In the genomic region with DNA sequence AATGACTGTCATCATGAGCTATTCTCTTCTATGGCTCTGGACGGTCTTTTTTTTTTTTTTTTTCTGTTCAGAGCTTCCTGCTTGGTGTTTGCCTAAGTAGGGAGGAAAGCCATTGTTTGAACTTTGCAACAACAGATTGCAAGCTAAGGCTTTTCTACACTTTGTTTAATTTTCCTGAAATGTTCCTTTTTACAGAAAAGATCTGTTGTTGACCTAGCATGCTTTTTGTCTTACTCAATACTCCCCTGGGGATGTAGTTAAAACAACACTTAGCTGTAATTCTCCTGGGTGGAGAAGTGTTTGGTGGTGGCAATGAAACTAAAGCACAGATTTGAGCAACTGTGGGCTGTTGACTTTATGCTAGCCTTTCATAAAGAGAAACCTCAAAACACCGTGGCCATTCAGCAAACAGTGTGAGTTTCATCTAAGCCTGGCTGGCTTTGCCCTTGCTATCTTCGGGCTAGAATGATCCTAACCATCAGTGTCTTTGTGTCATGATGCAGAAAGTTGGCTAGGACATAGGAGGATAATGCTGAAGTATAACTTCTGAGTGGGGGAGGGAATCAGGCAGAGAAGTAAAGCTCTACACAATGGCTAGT, we compare ENCODE assay signal across 8 cellular contexts.
DNase-seq lines count a peak whose midpoint lies in the region; ATAC-seq, FAIRE-seq and TF ChIP-seq lines count a peak whose summit lies in the region.

No MANE protein-coding gene starts in this region.

- H3K9me3 ChIP-seq in HepG2 (ENCODE audit: low read length) (no peaks in the 10 kb centered on the region), T-helper 17 cell (ENCODE audit: control insufficient read depth, low read length, poor library complexity, severe bottlenecking) (no peaks in the 10 kb centered on the region)

- H3K36me3 Mint-ChIP-seq in WTC11: no peaks in the 10 kb centered on the region
- peaks cover 6% of the 10 kb centered on the region for H3K36me3 Mint-ChIP-seq in T-helper 17 cell (ENCODE audit: low read depth)

- no peak overlapping the region for H3K9ac ChIP-seq in HepG2 (ENCODE audit: insufficient read depth, low read depth, low read length)

- FAIRE-seq in HepG2 (lab: Jason Lieb, UNC): peak; percentile 94

- TF ChIP-seq CTCF in AG10803 (conservative IDR thresholded peaks at IDR 0.05; ENCODE audit: low read length) (no peak), WTC11 (IDR thresholded peaks at IDR 0.05) (no peak), HepG2 (CRISPR knock-in tag; IDR thresholded peaks at IDR 0.05) (no peak)

- no peak overlapping the region for H3K4me3 Mint-ChIP-seq in WTC11
- H3K4me3 Mint-ChIP-seq in T-helper 17 cell: no peak overlapping the region

- no peaks in the 10 kb centered on the region for H3K9me3 Mint-ChIP-seq in WTC11

- CTCF ChIA-PET in WTC11 (lab: Charles Lee) (interaction anchor here (0.8 to 1.5 kb wide), 4 partner anchors 15 to 263 kb away, joined by 3 to 4 read pairs (median 3); no protein-coding TSS in a partner anchor), HepG2 (lab: Yijun Ruan, JAX; ENCODE audit: low intra/inter-chr PET ratio, low total read pairs) (no interaction called here)

- ATAC-seq in GM18909 (IDR thresholded peaks at IDR 0.05; ENCODE audit: poor library complexity, unreplicated experiment): peak; percentile 89
- ATAC-seq in HG03097 (IDR thresholded peaks at IDR 0.05; ENCODE audit: low FRiP score, unreplicated experiment): peak; percentile 78
- ATAC-seq in WTC11: peak; percentile 39
- peak; percentile 96 for ATAC-seq in HepG2
- no peak for ATAC-seq in T-helper 17 cell

- TF ChIP-seq EP300 in HepG2 (IDR thresholded peaks at IDR 0.05; ENCODE audit: low read depth in 2 of 2, low read length in 2 of 2) (peak; percentile 31 to 75; a peak in 2 of 4 replicates), HepG2 (CRISPR knock-in tag; IDR thresholded peaks at IDR 0.05; ENCODE audit: borderline replicate concordance) (peak; percentile 47; the same call in 1 of the 2 replicates)

- TF ChIP-seq POLR2A in HepG2 (IDR thresholded peaks at IDR 0.05; ENCODE audit: insufficient read depth in 1 of 2, low read depth in 2 of 2, low read length in 2 of 2): no peak

- no peaks in the 10 kb centered on the region for H4K20me1 ChIP-seq in HepG2 (ENCODE audit: insufficient read depth, low read length)

- H3K4me1 ChIP-seq in HepG2 (ENCODE audit: insufficient read depth, low read length): peaks cover 31% of the 10 kb centered on the region

- in situ Hi-C loops in HepG2 (cut with HindIII; ENCODE audit: extremely low pct_ligation_motif_present, low pct_unique_long_range_greater_than_20kb): no loop called here

- no peaks in the 10 kb centered on the region for H3K27me3 ChIP-seq in HepG2 (ENCODE audit: control insufficient read depth in 1 of 2, insufficient read depth in 2 of 2, low read length in 2 of 2)

- peak overlapping the region; percentile 44 for H3K27ac ChIP-seq in HepG2 (ENCODE audit: extremely low read length, insufficient read depth, low read length)

- POLR2A ChIA-PET in WTC11 (lab: Charles Lee) (interaction anchor here (0.6 to 0.7 kb wide), 3 partner anchors 56 to 68 kb away, joined by 3 to 4 read pairs (median 4); no protein-coding TSS in a partner anchor), HepG2 (lab: Yijun Ruan, JAX) (interaction anchor here (1.0 to 1.3 kb wide), 2 partner anchors 113 to 114 kb away, joined by 4 read pairs; a partner anchor contains a TSS)

- H2AFZ ChIP-seq in HepG2 (ENCODE audit: low read length): no peak overlapping the region

- BruUV-seq in HepG2 (replicated peaks; lab: Mats Ljungman, UMichigan): no TSS peak

- peak overlapping the region; percentile 51 for H3K4me2 ChIP-seq in HepG2 (ENCODE audit: low read depth, low read length)

- no peak overlapping the region; the same call in 1 of the 2 replicates for H3K27ac Mint-ChIP-seq in WTC11
- H3K27ac Mint-ChIP-seq in T-helper 17 cell: no peak overlapping the region

- H3K4me1 Mint-ChIP-seq in WTC11 (peaks cover 23% of the 10 kb centered on the region), T-helper 17 cell (peaks cover 28% of the 10 kb centered on the region)

- WGBS in HepG2 (ENCODE audit: low lambda C conversion rate): 0% methylated on average over 3 of the region's 3 CpGs

- no peaks in the 10 kb centered on the region for H3K79me2 ChIP-seq in HepG2 (ENCODE audit: insufficient read depth, low read length)

- H3K36me3 ChIP-seq in HepG2 (replicated peaks in 1 of 2; ENCODE audit: control insufficient read depth in 1 of 2, insufficient read depth in 2 of 2, low read length in 2 of 2): no peaks in the 10 kb centered on the region

- DNase-seq in AG10803 (ENCODE audit: low read depth) (peak; percentile 82), WTC11 (ENCODE audit: low spot score) (no peak), HepG2 (ENCODE audit: low spot score) (peak; percentile 88), T-helper 17 cell (no peak), cerebellum (ENCODE audit: low spot score) (no peak), NCI-H524 treated with DMSO at 0.1 percent for 48 hours (lab: John Stamatoyannopoulos, UW) (no peak)

- intact Hi-C loops in HepG2 (cut with micrococcal nuclease; ENCODE audit: unreplicated experiment): loop anchor here (5.0 kb wide), 1 partner anchor 115 kb away; a partner anchor contains a TSS

- TF ChIP-seq RAD21 in HepG2 (CRISPR knock-in tag; IDR thresholded peaks at IDR 0.05): no peak

- H3K27me3 Mint-ChIP-seq in WTC11 (ENCODE audit: low read depth) (peaks cover 3% of the 10 kb centered on the region; the same call in 1 of the 2 replicates), T-helper 17 cell (peaks cover 14% of the 10 kb centered on the region)

- no peak overlapping the region for H3K4me3 ChIP-seq in AG10803 (ENCODE audit: low read length)
- no peak overlapping the region; a peak in 1 of 6 replicates for H3K4me3 ChIP-seq in HepG2 (replicated peaks in 1 of 3; ENCODE audit: insufficient read depth in 1 of 3, low read depth in 2 of 3, low read length in 3 of 3)

TF ChIP-seq in WTC11, 78 proteins besides CTCF, POLR2A, EP300 and RAD21:
- TF ChIP-seq ZNF232 (CRISPR knock-in tag; IDR thresholded peaks at IDR 0.05) (no peak), GABPB1 (CRISPR knock-in tag; IDR thresholded peaks at IDR 0.05) (peak; percentile 78)

TF ChIP-seq in HepG2, 621 proteins besides CTCF, POLR2A, EP300 and RAD21 (continues in another document):
- peak; percentile 62; the same call in 1 of the 2 replicates for TF ChIP-seq KDM3A (CRISPR knock-in tag; IDR thresholded peaks at IDR 0.05; ENCODE audit: low read depth)
- no peak for TF ChIP-seq ZNF713 (CRISPR knock-in tag; IDR thresholded peaks at IDR 0.05)
- peak; percentile 69; the same call in 1 of the 2 replicates for TF ChIP-seq SMYD3 (CRISPR knock-in tag; IDR thresholded peaks at IDR 0.05)
- TF ChIP-seq, protein P1, sequence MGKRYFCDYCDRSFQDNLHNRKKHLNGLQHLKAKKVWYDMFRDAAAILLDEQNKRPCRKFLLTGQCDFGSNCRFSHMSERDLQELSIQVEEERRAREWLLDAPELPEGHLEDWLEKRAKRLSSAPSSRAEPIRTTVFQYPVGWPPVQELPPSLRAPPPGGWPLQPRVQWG (CRISPR knock-in tag; IDR thresholded peaks at IDR 0.05; ENCODE audit: borderline replicate concordance, low read depth): no peak
- TF ChIP-seq ZFX (CRISPR knock-in tag; IDR thresholded peaks at IDR 0.05; ENCODE audit: low read depth): no peak
- TF ChIP-seq, protein P2, sequence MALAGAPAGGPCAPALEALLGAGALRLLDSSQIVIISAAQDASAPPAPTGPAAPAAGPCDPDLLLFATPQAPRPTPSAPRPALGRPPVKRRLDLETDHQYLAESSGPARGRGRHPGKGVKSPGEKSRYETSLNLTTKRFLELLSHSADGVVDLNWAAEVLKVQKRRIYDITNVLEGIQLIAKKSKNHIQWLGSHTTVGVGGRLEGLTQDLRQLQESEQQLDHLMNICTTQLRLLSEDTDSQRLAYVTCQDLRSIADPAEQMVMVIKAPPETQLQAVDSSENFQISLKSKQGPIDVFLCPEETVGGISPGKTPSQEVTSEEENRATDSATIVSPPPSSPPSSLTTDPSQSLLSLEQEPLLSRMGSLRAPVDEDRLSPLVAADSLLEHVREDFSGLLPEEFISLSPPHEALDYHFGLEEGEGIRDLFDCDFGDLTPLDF (CRISPR knock-in tag; IDR thresholded peaks at IDR 0.05): no peak
- TF ChIP-seq, protein P3, sequence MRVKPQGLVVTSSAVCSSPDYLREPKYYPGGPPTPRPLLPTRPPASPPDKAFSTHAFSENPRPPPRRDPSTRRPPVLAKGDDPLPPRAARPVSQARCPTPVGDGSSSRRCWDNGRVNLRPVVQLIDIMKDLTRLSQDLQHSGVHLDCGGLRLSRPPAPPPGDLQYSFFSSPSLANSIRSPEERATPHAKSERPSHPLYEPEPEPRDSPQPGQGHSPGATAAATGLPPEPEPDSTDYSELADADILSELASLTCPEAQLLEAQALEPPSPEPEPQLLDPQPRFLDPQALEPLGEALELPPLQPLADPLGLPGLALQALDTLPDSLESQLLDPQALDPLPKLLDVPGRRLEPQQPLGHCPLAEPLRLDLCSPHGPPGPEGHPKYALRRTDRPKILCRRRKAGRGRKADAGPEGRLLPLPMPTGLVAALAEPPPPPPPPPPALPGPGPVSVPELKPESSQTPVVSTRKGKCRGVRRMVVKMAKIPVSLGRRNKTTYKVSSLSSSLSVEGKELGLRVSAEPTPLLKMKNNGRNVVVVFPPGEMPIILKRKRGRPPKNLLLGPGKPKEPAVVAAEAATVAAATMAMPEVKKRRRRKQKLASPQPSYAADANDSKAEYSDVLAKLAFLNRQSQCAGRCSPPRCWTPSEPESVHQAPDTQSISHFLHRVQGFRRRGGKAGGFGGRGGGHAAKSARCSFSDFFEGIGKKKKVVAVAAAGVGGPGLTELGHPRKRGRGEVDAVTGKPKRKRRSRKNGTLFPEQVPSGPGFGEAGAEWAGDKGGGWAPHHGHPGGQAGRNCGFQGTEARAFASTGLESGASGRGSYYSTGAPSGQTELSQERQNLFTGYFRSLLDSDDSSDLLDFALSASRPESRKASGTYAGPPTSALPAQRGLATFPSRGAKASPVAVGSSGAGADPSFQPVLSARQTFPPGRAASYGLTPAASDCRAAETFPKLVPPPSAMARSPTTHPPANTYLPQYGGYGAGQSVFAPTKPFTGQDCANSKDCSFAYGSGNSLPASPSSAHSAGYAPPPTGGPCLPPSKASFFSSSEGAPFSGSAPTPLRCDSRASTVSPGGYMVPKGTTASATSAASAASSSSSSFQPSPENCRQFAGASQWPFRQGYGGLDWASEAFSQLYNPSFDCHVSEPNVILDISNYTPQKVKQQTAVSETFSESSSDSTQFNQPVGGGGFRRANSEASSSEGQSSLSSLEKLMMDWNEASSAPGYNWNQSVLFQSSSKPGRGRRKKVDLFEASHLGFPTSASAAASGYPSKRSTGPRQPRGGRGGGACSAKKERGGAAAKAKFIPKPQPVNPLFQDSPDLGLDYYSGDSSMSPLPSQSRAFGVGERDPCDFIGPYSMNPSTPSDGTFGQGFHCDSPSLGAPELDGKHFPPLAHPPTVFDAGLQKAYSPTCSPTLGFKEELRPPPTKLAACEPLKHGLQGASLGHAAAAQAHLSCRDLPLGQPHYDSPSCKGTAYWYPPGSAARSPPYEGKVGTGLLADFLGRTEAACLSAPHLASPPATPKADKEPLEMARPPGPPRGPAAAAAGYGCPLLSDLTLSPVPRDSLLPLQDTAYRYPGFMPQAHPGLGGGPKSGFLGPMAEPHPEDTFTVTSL (CRISPR knock-in tag; IDR thresholded peaks at IDR 0.05; ENCODE audit: borderline replicate concordance): peak; percentile 90
- 0 out of 2 replicates have a peak, but pooled peaks have one; percentile 68 for TF ChIP-seq ZNF792 (CRISPR knock-in tag; IDR thresholded peaks at IDR 0.05)

Comparison
In these comparisons a context has a peak if more than half of its experiments do, and no peak if none do; other contexts are left out.
1. DNase-seq: peak in AG10803 (single experiment) and HepG2 (single experiment); none in WTC11 (single experiment), T-helper 17 cell (0 of 3), cerebellum (single experiment) and NCI-H524 treated with DMSO at 0.1 percent for 48 hours (single experiment).